ENCODE assay signal across 28 cellular contexts in the genomic region with DNA sequence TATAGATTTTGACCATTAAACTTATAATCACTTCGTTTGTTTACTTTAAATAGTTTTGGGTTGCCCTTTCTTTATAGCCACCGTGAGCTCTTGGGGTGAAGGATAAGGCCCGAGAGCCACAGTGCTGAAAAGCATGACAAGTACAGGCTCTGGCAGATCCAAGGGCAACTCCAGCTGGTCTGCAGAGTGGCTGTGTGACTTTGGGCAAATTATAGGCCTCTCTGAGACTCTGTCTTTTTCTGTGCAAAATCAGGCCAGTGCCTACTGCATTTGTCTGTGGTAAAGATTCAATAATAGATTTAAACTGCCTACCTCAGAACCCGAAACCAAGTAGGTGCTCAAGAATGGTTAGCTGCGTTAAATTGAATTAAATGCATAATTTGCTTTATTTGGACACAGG.
"Had no signal": no experiment of that assay in that cellular context is flagged by ENCODE, and none has a peak within 500 bp of the region (broad histone marks: within the 10 kb centered on the region; RNA-seq: fewer than 3 reads in every experiment).

No MANE protein-coding gene starts in this region.

- H3K27ac ChIP-seq: colonic mucosa, epithelial cell of prostate, esophagus squamous epithelium, foreskin keratinocyte, gastrocnemius medialis, gastroesophageal sphincter had no signal

- DNase-seq: colonic mucosa; cortex of kidney; dermis blood vessel endothelial cell; effector CD4-positive, alpha-beta T cell; effector CD8-positive, alpha-beta T cell; effector memory CD4-positive, alpha-beta T cell; effector memory CD8-positive, alpha-beta T cell; endodermal cell; erythroblast; esophagus squamous epithelium; foreskin fibroblast; foreskin keratinocyte; foreskin melanocyte; glutamatergic neuron; heart right ventricle had no signal

- H3K9me3 ChIP-seq: colonic mucosa, esophagus muscularis mucosa, esophagus squamous epithelium, gastrocnemius medialis, gastroesophageal sphincter, heart left ventricle, heart right ventricle had no signal

- ATAC-seq: effector memory CD8-positive, alpha-beta T cell; esophagus mucosa; foreskin keratinocyte had no signal

- H3K27me3 ChIP-seq: colonic mucosa, dorsolateral prefrontal cortex, esophagus muscularis mucosa, esophagus squamous epithelium, foreskin keratinocyte, gastrocnemius medialis, gastroesophageal sphincter, heart left ventricle, heart right ventricle had no signal

- FAIRE-seq: colon, endometrium, endothelial cell of umbilical vein, frontal cortex had no signal

- H3K27ac Mint-ChIP-seq: dendritic cell treated with granulocyte-macrophage colony-stimulating factor and Interleukin-4, amounts not matched to agents 40 ng/mL and 50 ng/mL, for 4 days; effector memory CD8-positive, alpha-beta T cell; endodermal cell had no signal

- H3K36me3 ChIP-seq: colonic mucosa, esophagus muscularis mucosa, esophagus squamous epithelium, gastrocnemius medialis, gastroesophageal sphincter, heart left ventricle, heart right ventricle had no signal

- H3K4me1 ChIP-seq: colonic mucosa had no signal

- H3K4me3 Mint-ChIP-seq: dendritic cell treated with granulocyte-macrophage colony-stimulating factor and Interleukin-4, amounts not matched to agents 40 ng/mL and 50 ng/mL, for 4 days; effector memory CD8-positive, alpha-beta T cell; endodermal cell had no signal

- H3K4me1 Mint-ChIP-seq: endodermal cell had no signal

- H3K4me3 ChIP-seq: colonic mucosa, coronary artery, esophagus muscularis mucosa, esophagus squamous epithelium, gastrocnemius medialis, gastroesophageal sphincter, heart left ventricle, heart right ventricle had no signal

- H3K9me3 Mint-ChIP-seq: dendritic cell treated with granulocyte-macrophage colony-stimulating factor and Interleukin-4, amounts not matched to agents 40 ng/mL and 50 ng/mL, for 4 days had no signal
